ENCODE assay signal across 15 cellular contexts in genomic region chr1:4010811-4011605, GRCh38.
"Had no signal": no experiment of that assay in that cellular context is flagged by ENCODE, and none has a peak within 500 bp of the region (broad histone marks: within the 10 kb centered on the region; RNA-seq: fewer than 3 reads in every experiment).

No MANE protein-coding gene starts in this region.

- H3K36me3 ChIP-seq: adrenal gland, breast epithelium, transverse colon had no signal

- H3K9me3 ChIP-seq: adrenal gland, transverse colon had no signal

- DNase-seq: activated CD4-positive, alpha-beta T cell treated with anti-CD3 and anti-CD28 coated beads, Interleukin-2, amount 10 ng/mL, durations not matched to agents 24 days and 14 days; activated CD8-positive, alpha-beta T cell treated with anti-CD3 and anti-CD28 coated beads, Interleukin-2, amount 10 ng/mL, durations not matched to agents 7 days and 5 days; activated gamma-delta T cell treated with Interleukin-2 at 50 U/mL for 16 hours; activated T-cell treated with anti-CD3 and anti-CD28 coated beads, Interleukin-2, amount 50 U/mL, for 48 hours; cerebellar nuclear complex; effector memory CD4-positive, alpha-beta T cell; mesenchymal stem cell; occipital lobe; retina; stimulated activated naive CD4-positive, alpha-beta T cell treated with Interleukin-2 at 50 U/mL for 16 hours; T1000; transverse colon had no signal

- H3K27ac ChIP-seq: adrenal gland, breast epithelium, transverse colon had no signal

- H3K4me3 ChIP-seq: adrenal gland, breast epithelium, transverse colon had no signal

- ATAC-seq: activated CD8-positive, alpha-beta T cell treated with anti-CD3 and anti-CD28 coated beads, Interleukin-2, amount 10 ng/mL, durations not matched to agents 7 days and 5 days; activated naive CD4-positive, alpha-beta T cell treated with anti-CD3 and anti-CD28 coated beads, Interleukin-2, amount 50 U/mL, for 72 hours had no signal

- H3K4me1 ChIP-seq: adrenal gland, breast epithelium, transverse colon had no signal

- H3K27me3 ChIP-seq: adrenal gland, transverse colon had no signal
